8 cellular contexts compared by ENCODE assay signal in genomic region chr14:96362965-96363750, GRCh38. TPM values are rescaled to one million over a fixed set of nuclear protein-coding genes. Genes with fewer than 3 reads are reported as not detected.
DNase-seq lines count a peak whose midpoint lies in the region; ATAC-seq and TF ChIP-seq lines count a peak whose summit lies in the region.

Gene ATG2B (minus strand): TSS chr14:96363341. CDS start chr14:96362976, 365 bp downstream.
Gene GSKIP (plus strand): TSS chr14:96363526. CDS start chr14:96382248, 18,722 bp downstream.

- no peaks in the 10 kb centered on the region for H3K9me3 Mint-ChIP-seq in T-helper 1 cell treated with Interleukin-12 subunit alpha and Interleukin-12 subunit beta and Interleukin-4 antibody, amounts not matched to agents 30 μg/mL and 1 μg/mL, for 36 hours

- WGBS in prostate gland = under 1% methylated on average over 47 of the region's 92 CpGs

- TF ChIP-seq CTCF in GM13977 (IDR thresholded peaks at IDR 0.05; ENCODE audit: extremely low read depth, insufficient read depth, missing control alignments) = no peak
- no peak for TF ChIP-seq CTCF in left ventricle myocardium inferior (IDR thresholded peaks at IDR 0.05; ENCODE audit: borderline replicate concordance)
- TF ChIP-seq CTCF in prostate gland (IDR thresholded peaks at IDR 0.05) = peak in 2 of 4 experiments; percentile 8 to 11

- H3K27ac ChIP-seq in left ventricle myocardium inferior (replicated peaks) = peak within 1 kb of the TSS; percentile 92
- peak within 1 kb of the TSS; percentile 95 to 98 for H3K27ac ChIP-seq in prostate gland

- intact Hi-C loops in left ventricle myocardium inferior (cut with micrococcal nuclease) = no loop called here
- intact Hi-C loops in prostate gland (cut with DNase I) = loop anchor here (10.0 kb wide), 1 partner anchor 828 kb away; the partner anchor contains the start of gene GLRX5

- peak; percentile 65 for ATAC-seq in HG02870 (IDR thresholded peaks at IDR 0.05; ENCODE audit: unreplicated experiment)

- H3K27ac Mint-ChIP-seq in T-helper 1 cell treated with Interleukin-12 subunit alpha and Interleukin-12 subunit beta and Interleukin-4 antibody, amounts not matched to agents 30 μg/mL and 1 μg/mL, for 36 hours = peak within 1 kb of the TSS; percentile 85

- peaks cover 41% of the 10 kb centered on the region for H3K4me1 Mint-ChIP-seq in T-helper 1 cell treated with Interleukin-12 subunit alpha and Interleukin-12 subunit beta and Interleukin-4 antibody, amounts not matched to agents 30 μg/mL and 1 μg/mL, for 36 hours (ENCODE audit: low read depth)

- no peaks in the 10 kb centered on the region for H3K36me3 ChIP-seq in left ventricle myocardium inferior
- no peaks in the 10 kb centered on the region for H3K36me3 ChIP-seq in prostate gland

- H3K4me3 ChIP-seq in left ventricle myocardium inferior (peak within 1 kb of the TSS; percentile 90), prostate gland (peak within 1 kb of the TSS; percentile 97 to 98)

- DNase-seq in GM13977 (ENCODE audit: low spot score) = peak; percentile 95
- DNase-seq in NCI-H146 treated with DMSO at 0.1 percent for 48 hours (lab: John Stamatoyannopoulos, UW; ENCODE audit: unreplicated experiment) = peak; percentile 56
- DNase-seq in amniotic stem cell (lab: John Stamatoyannopoulos, UW) = peak; percentile 68
- peak; percentile 95 for DNase-seq in left ventricle myocardium inferior
- DNase-seq in prostate gland (ENCODE audit: low spot score) = peak; percentile 94
- DNase-seq in ureter (ENCODE audit: low spot score) = peak; percentile 95

- H3K4me1 ChIP-seq in left ventricle myocardium inferior = peaks cover 52% of the 10 kb centered on the region
- peaks cover 4% of the 10 kb centered on the region for H3K4me1 ChIP-seq in prostate gland (replicated peaks)

- in situ Hi-C loops in GM13977 (cut with MboI; ENCODE audit: low pct_unique_long_range_greater_than_20kb, low sequenced_read_pairs, unreplicated experiment) = no loop called here

- H3K36me3 Mint-ChIP-seq in T-helper 1 cell treated with Interleukin-12 subunit alpha and Interleukin-12 subunit beta and Interleukin-4 antibody, amounts not matched to agents 30 μg/mL and 1 μg/mL, for 36 hours (ENCODE audit: low read depth) = peaks cover 9% of the 10 kb centered on the region

- H3K27me3 ChIP-seq in left ventricle myocardium inferior (ENCODE audit: low read depth) (no peaks in the 10 kb centered on the region), prostate gland (replicated peaks; ENCODE audit: insufficient read depth) (no peaks in the 10 kb centered on the region)

- H3K4me3 Mint-ChIP-seq in T-helper 1 cell treated with Interleukin-12 subunit alpha and Interleukin-12 subunit beta and Interleukin-4 antibody, amounts not matched to agents 30 μg/mL and 1 μg/mL, for 36 hours = peak within 1 kb of the TSS; percentile 86

- H3K27me3 Mint-ChIP-seq in T-helper 1 cell treated with Interleukin-12 subunit alpha and Interleukin-12 subunit beta and Interleukin-4 antibody, amounts not matched to agents 30 μg/mL and 1 μg/mL, for 36 hours (ENCODE audit: low read depth) = no peaks in the 10 kb centered on the region

- peak; percentile 73 for TF ChIP-seq POLR2A in prostate gland (IDR thresholded peaks at IDR 0.05)

- no peaks in the 10 kb centered on the region for H3K9me3 ChIP-seq in left ventricle myocardium inferior (replicated peaks)
- no peaks in the 10 kb centered on the region for H3K9me3 ChIP-seq in prostate gland

RNA-seq across cellular contexts. Expression of gene ATG2B, which starts in this region (rescaled TPM):
- total RNA-seq in left ventricle myocardium inferior (10.0 TPM), prostate gland (10 to 100 TPM; 24.5 to 43.3 TPM), ureter (35.8 TPM)

RNA-seq across cellular contexts. Expression of gene GSKIP, which starts in this region (rescaled TPM):
- total RNA-seq in left ventricle myocardium inferior (12.1 TPM), prostate gland (10 to 100 TPM; 10.7 to 28.9 TPM), ureter (15.6 TPM)

Comparison
In these comparisons a context has a peak if more than half of its experiments do, and no peak if none do; other contexts are left out.
1. Peak in every context shown above with its lines: DNase-seq, ATAC-seq, H3K4me3 ChIP-seq and H3K27ac ChIP-seq.